ENCODE assay signal across 8 cellular contexts in the genomic region with DNA sequence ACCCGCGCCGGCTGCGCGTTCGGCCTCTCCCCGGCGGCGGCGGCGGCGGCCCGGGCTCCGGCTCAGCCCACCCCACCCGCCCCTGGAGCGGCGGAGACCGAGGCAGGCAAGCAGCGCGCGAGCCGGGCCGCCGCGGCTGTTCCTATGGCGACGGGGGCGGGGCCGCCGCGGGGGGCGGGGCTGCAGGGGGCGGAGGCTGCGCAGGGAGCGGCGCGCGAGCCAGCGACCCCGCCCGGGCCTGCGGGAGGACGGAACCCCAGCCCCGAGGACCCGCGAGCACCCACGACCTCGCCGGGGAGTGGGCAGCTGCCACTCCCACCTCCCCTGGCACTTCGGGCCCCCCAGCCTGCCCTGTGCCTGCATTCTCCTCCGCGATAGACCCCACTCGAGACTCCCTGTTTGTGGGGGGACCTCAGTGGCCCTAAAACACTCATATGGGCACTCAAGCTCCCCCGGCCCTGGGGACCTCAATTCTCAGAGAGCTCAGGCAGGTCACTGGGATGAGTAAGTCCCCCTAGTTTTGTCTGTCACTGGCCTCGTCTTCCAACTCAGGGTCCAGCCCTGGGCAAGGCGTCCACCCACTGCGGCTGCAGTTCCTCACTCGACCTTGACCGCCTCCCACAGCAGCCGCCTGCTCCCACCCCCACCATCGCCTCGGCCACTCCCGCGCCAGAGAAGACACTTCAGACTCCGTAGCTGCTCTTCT. TPM values are rescaled to one million over a fixed set of nuclear protein-coding genes. Genes with fewer than 3 reads are reported as not detected.
DNase-seq lines count a peak whose midpoint lies in the region; TF ChIP-seq lines count a peak whose summit lies in the region.

A gene (minus strand): TSS at position 115 of the 706 bp plus-strand sequence. CDS start 597 bp downstream, outside the sequence.

- DNase-seq in NCI-H1436 (lab: John Stamatoyannopoulos, UW) (peak; percentile 45), NCI-H1436 treated with DMSO at 0.1 percent for 48 hours (lab: John Stamatoyannopoulos, UW) (no peak), NCI-H774 (lab: John Stamatoyannopoulos, UW) (peak; percentile 43), activated T-cell treated with anti-CD3 and anti-CD28 coated beads for 4 hours (peak; percentile 84), erythroblast (lab: John Stamatoyannopoulos, UW) (peak; percentile 76 to 88), myocyte (ENCODE audit: low read depth) (peak; percentile 50), Kasumi-1 (lab: John Stamatoyannopoulos, UW) (no peak)
- peak; percentile 63 to 64 for DNase-seq in stimulated activated CD8-positive, alpha-beta memory T cell treated with anti-CD3 and anti-CD28 coated beads, Interleukin-7, amount 100 ng/mL, for 1 hour (ENCODE audit: low read depth in 2 of 2)

- TF ChIP-seq POLR2A in erythroblast (IDR thresholded peaks at IDR 0.05; ENCODE audit: low read length): no peak

RNA-seq across cellular contexts. Expression of the gene that starts here (rescaled TPM):
- total RNA-seq in myocyte: 5.0 and 7.5 TPM in 2 replicates
- polyA plus RNA-seq in myocyte (2012): 20.0 TPM

Comparison
In these comparisons a context has a peak if more than half of its experiments do, and no peak if none do; other contexts are left out.
1. DNase-seq: peak in NCI-H1436 (single experiment), NCI-H774 (single experiment), activated T-cell treated with anti-CD3 and anti-CD28 coated beads for 4 hours (single experiment), erythroblast (2 of 2), myocyte (single experiment) and stimulated activated CD8-positive, alpha-beta memory T cell treated with anti-CD3 and anti-CD28 coated beads, Interleukin-7, amount 100 ng/mL, for 1 hour (2 of 2); none in NCI-H1436 treated with DMSO at 0.1 percent for 48 hours (single experiment) and Kasumi-1 (0 of 2).